Comparison of ENCODE assay signal across 17 cellular contexts in genomic region chr1:46194641-46195179, GRCh38. TPM values are rescaled to one million over a fixed set of nuclear protein-coding genes. Genes with fewer than 3 reads are reported as not detected.
DNase-seq lines count a peak whose midpoint lies in the region; ATAC-seq and TF ChIP-seq lines count a peak whose summit lies in the region.
"Had no signal": no experiment of that assay in that cellular context is flagged by ENCODE, and none has a peak within 500 bp of the region (broad histone marks: within the 10 kb centered on the region; RNA-seq: fewer than 3 reads in every experiment).

No MANE protein-coding gene starts in this region.

- peaks cover 47% of the 10 kb centered on the region for H3K4me1 ChIP-seq in left ventricle myocardium inferior
- no peaks in the 10 kb centered on the region for H3K4me1 ChIP-seq in endocrine pancreas (ENCODE audit: control insufficient read depth, insufficient read depth, low read length)
- peaks cover 8 to 23% (median 16%) of the 10 kb centered on the region in 4 donors for H3K4me1 ChIP-seq in transverse colon

- H3K36me3 ChIP-seq in left ventricle myocardium inferior (peaks cover 56% of the 10 kb centered on the region), endocrine pancreas (ENCODE audit: control insufficient read depth, insufficient read depth, low read length) (peaks cover 2% of the 10 kb centered on the region), transverse colon (peaks cover 0 to under 1% (median 0%) of the 10 kb centered on the region in 4 donors)

- no peak for TF ChIP-seq CTCF in left ventricle myocardium inferior (IDR thresholded peaks at IDR 0.05; ENCODE audit: borderline replicate concordance)
- TF ChIP-seq CTCF in transverse colon (IDR thresholded peaks at IDR 0.05) = no peak

- peak overlapping the region; percentile 92 for H3K27ac ChIP-seq in left ventricle myocardium inferior (replicated peaks)
- H3K27ac ChIP-seq in transverse colon = no peak overlapping the region

- in situ Hi-C loops in transverse colon (cut with MboI; ENCODE audit: low pct_ligation_motif_present in 1 of 4, low pct_unique_long_range_greater_than_20kb in 1 of 4, low sequenced_read_pairs in 3 of 4) = no loop called here

- H3K9me3 ChIP-seq in left ventricle myocardium inferior (replicated peaks) (no peaks in the 10 kb centered on the region), endocrine pancreas (ENCODE audit: control insufficient read depth, low read length) (no peaks in the 10 kb centered on the region), transverse colon (no peaks in the 10 kb centered on the region)

- H3K27me3 ChIP-seq in left ventricle myocardium inferior (ENCODE audit: low read depth) (no peaks in the 10 kb centered on the region), endocrine pancreas (ENCODE audit: control insufficient read depth, insufficient read depth, low read length) (no peaks in the 10 kb centered on the region), transverse colon (no peaks in the 10 kb centered on the region)

- DNase-seq in DMS153 (lab: John Stamatoyannopoulos, UW) (peak; percentile 12), DMS153 treated with DMSO at 0.1 percent for 48 hours (lab: John Stamatoyannopoulos, UW; ENCODE audit: unreplicated experiment) (no peak), left ventricle myocardium inferior (no peak), Right ventricle myocardium superior (no peak), transverse colon (no peak), HCEC 1CT (no peak)
- no peak for DNase-seq in effector CD4-positive, alpha-beta T cell
- DNase-seq: 8988T; C1 segment of cervical spinal cord; DMS 273 treated with DMSO at 0.1 percent for 48 hours; EL; GOT3; NCI-H1417; NCI-H2029 treated with DMSO at 0.1 percent for 48 hours; NCI-H524; NK-92 treated with Interleukin-12 subunit alpha and Interleukin-12 subunit beta, amount 100 ng/mL, for 24 hours had no signal

- H3K9ac ChIP-seq in endocrine pancreas (ENCODE audit: control insufficient read depth, insufficient read depth, low read length) = peak overlapping the region; percentile 11

- no peak overlapping the region for H3K4me3 ChIP-seq in left ventricle myocardium inferior
- no peak overlapping the region for H3K4me3 ChIP-seq in endocrine pancreas (ENCODE audit: control insufficient read depth, insufficient read depth, low read length)
- H3K4me3 ChIP-seq in transverse colon = no peak overlapping the region

- 40 to 84% methylated on average over 2 to 5 of the region's 5 CpGs for WGBS in transverse colon (ENCODE audit: low coverage in 1 of 2), 2 donors

- TF ChIP-seq POLR2A in transverse colon (IDR thresholded peaks at IDR 0.05) = peak; percentile 10

- intact Hi-C loops in left ventricle myocardium inferior (cut with micrococcal nuclease) (no loop called here), Right ventricle myocardium superior (cut with DNase I) (no loop called here), transverse colon (cut with DNase I; ENCODE audit: low total_unique reads) (no loop called here)

- no peak for TF ChIP-seq EP300 in transverse colon (IDR thresholded peaks at IDR 0.05; ENCODE audit: low read depth)

- no peak for ATAC-seq in Right ventricle myocardium superior (ENCODE audit: poor library complexity)

RNA-seq across cellular contexts. Expression of gene POMGNT1, which starts 3.5 kb away (rescaled TPM):
- total RNA-seq in left ventricle myocardium inferior (142 TPM), Right ventricle myocardium superior (110 TPM), transverse colon (10 to 100 TPM; 13.3 to 35.5 (median 27.6) TPM)

RNA-seq across cellular contexts. Expression of gene LURAP1, which starts 8.4 kb away (rescaled TPM):
- total RNA-seq in left ventricle myocardium inferior (11.6 TPM), Right ventricle myocardium superior (4.8 TPM), transverse colon (1 to 10 TPM in 3 of 4 donors, not detected in 1; 1.9 to 7.0 (median 2.3) TPM)

RNA-seq across cellular contexts. Expression of gene P3R3URF, which starts 18.4 kb away (rescaled TPM):
- total RNA-seq in left ventricle myocardium inferior = not detected
- total RNA-seq in Right ventricle myocardium superior = not detected
- total RNA-seq in transverse colon = not detected

RNA-seq across cellular contexts. Expression of gene TSPAN1, which starts 19.8 kb away (rescaled TPM):
- total RNA-seq in left ventricle myocardium inferior (1.4 TPM), Right ventricle myocardium superior (0.75 TPM), transverse colon (1,000 to 10,000 TPM in 2 of 4 donors, 100 to 1,000 TPM in 2; 228 to 1,657 (median 1,038) TPM)

RNA-seq across cellular contexts. Expression of gene RAD54L, which starts 52.9 kb away (rescaled TPM):
- total RNA-seq in left ventricle myocardium inferior = 0.71 TPM
- total RNA-seq in Right ventricle myocardium superior = 0.48 TPM
- total RNA-seq in transverse colon = 10 to 100 TPM in 1 of 4 donors, 1 to 10 TPM in 3; 1.3 to 69.9 (median 3.6) TPM
